10 cellular contexts compared by ENCODE assay signal in genomic region chr16:4328580-4329353, GRCh38. TPM values are rescaled to one million over a fixed set of nuclear protein-coding genes. Genes with fewer than 3 reads are reported as not detected.
DNase-seq lines count a peak whose midpoint lies in the region; ATAC-seq and TF ChIP-seq lines count a peak whose summit lies in the region.
"Had no signal": no experiment of that assay in that cellular context is flagged by ENCODE, and none has a peak within 500 bp of the region (broad histone marks: within the 10 kb centered on the region; RNA-seq: fewer than 3 reads in every experiment).

No MANE protein-coding gene starts in this region.

- peaks cover 7 to 16% of the 10 kb centered on the region in 2 donors for H3K4me1 ChIP-seq in mucosa of rectum (ENCODE audit: control insufficient read depth in 2 of 2, insufficient read depth in 2 of 2, low read length in 2 of 2)

- H3K36me3 Mint-ChIP-seq in activated T-cell treated with anti-CD3 and anti-CD28 coated beads, Interleukin-2, amount 50 U/mL, for 72 hours (ENCODE audit: insufficient read depth in 2 of 2): no peaks in the 10 kb centered on the region
- peaks cover 3% of the 10 kb centered on the region for H3K36me3 Mint-ChIP-seq in effector memory CD8-positive, alpha-beta T cell (ENCODE audit: insufficient read depth)
- H3K36me3 Mint-ChIP-seq in type B pancreatic cell: no peaks in the 10 kb centered on the region
- H3K36me3 Mint-ChIP-seq: activated naive CD4-positive, alpha-beta T cell treated with anti-CD3 and anti-CD28 coated beads, Interleukin-2, amount 50 U/mL, for 72 hours had no signal

- H3K27me3 Mint-ChIP-seq in activated T-cell treated with anti-CD3 and anti-CD28 coated beads, Interleukin-2, amount 50 U/mL, for 72 hours (ENCODE audit: low read depth): no peaks in the 10 kb centered on the region
- H3K27me3 Mint-ChIP-seq in effector memory CD8-positive, alpha-beta T cell: peaks cover 0 to 8% of the 10 kb centered on the region in 2 donors
- no peaks in the 10 kb centered on the region for H3K27me3 Mint-ChIP-seq in type B pancreatic cell

- no peaks in the 10 kb centered on the region for H3K9me3 Mint-ChIP-seq in activated T-cell treated with anti-CD3 and anti-CD28 coated beads, Interleukin-2, amount 50 U/mL, for 72 hours
- H3K9me3 Mint-ChIP-seq in effector memory CD8-positive, alpha-beta T cell: no peaks in the 10 kb centered on the region
- H3K9me3 Mint-ChIP-seq in type B pancreatic cell: no peaks in the 10 kb centered on the region
- H3K9me3 Mint-ChIP-seq: activated naive CD4-positive, alpha-beta T cell treated with anti-CD3 and anti-CD28 coated beads, Interleukin-2, amount 50 U/mL, for 72 hours had no signal

- no peak overlapping the region for H3K27ac Mint-ChIP-seq in activated T-cell treated with anti-CD3 and anti-CD28 coated beads, Interleukin-2, amount 50 U/mL, for 72 hours
- H3K27ac Mint-ChIP-seq in effector memory CD8-positive, alpha-beta T cell: no peak overlapping the region
- H3K27ac Mint-ChIP-seq in type B pancreatic cell: no peak overlapping the region

- no peak for TF ChIP-seq CTCF in type B pancreatic cell (conservative IDR thresholded peaks at IDR 0.05)

- H3K9me3 ChIP-seq in mucosa of rectum (ENCODE audit: control insufficient read depth in 2 of 2, low read length in 2 of 2): no peaks in the 10 kb centered on the region
- H3K9me3 ChIP-seq: neutrophil had no signal

- ATAC-seq in activated T-cell treated with anti-CD3 and anti-CD28 coated beads, Interleukin-2, amount 50 U/mL, for 72 hours (replicated peaks in 1 of 2): peak; percentile 3 to 5
- no peak for ATAC-seq in effector memory CD8-positive, alpha-beta T cell (replicated peaks)
- ATAC-seq in HG03025 (IDR thresholded peaks at IDR 0.05; ENCODE audit: low FRiP score, unreplicated experiment) (no peak), HG03521 (IDR thresholded peaks at IDR 0.05; ENCODE audit: unreplicated experiment) (no peak), HG03135 (IDR thresholded peaks at IDR 0.05; ENCODE audit: unreplicated experiment) (no peak)

- no peaks in the 10 kb centered on the region for H3K4me1 Mint-ChIP-seq in activated T-cell treated with anti-CD3 and anti-CD28 coated beads, Interleukin-2, amount 50 U/mL, for 72 hours (ENCODE audit: low read depth)
- H3K4me1 Mint-ChIP-seq in effector memory CD8-positive, alpha-beta T cell (ENCODE audit: low read depth in 2 of 2): no peaks in the 10 kb centered on the region
- H3K4me1 Mint-ChIP-seq in type B pancreatic cell (ENCODE audit: unreplicated experiment): peaks cover 20% of the 10 kb centered on the region

- peak overlapping the region; percentile 35 to 63 for H3K27ac ChIP-seq in mucosa of rectum (ENCODE audit: low read depth in 2 of 2, low read length in 2 of 2)
- H3K27ac ChIP-seq: neutrophil had no signal

- no peak for DNase-seq in activated T-cell treated with anti-CD3 and anti-CD28 coated beads, Interleukin-2, amount 50 U/mL, for 72 hours
- no peak for DNase-seq in activated T-cell treated with anti-CD3 and anti-CD28 coated beads, Interleukin-2, amount 50 U/mL, for 1 hour
- DNase-seq in effector memory CD8-positive, alpha-beta T cell: no peak
- DNase-seq in type B pancreatic cell (ENCODE audit: extremely low spot score, unreplicated experiment): no peak

- H3K4me3 ChIP-seq in mucosa of rectum (ENCODE audit: low read length in 2 of 2): no peak overlapping the region

- no peaks in the 10 kb centered on the region for H3K36me3 ChIP-seq in mucosa of rectum (ENCODE audit: control insufficient read depth in 2 of 2, insufficient read depth in 2 of 2, low read length in 2 of 2)
- H3K36me3 ChIP-seq: neutrophil had no signal

- peaks cover 11 to 14% of the 10 kb centered on the region in 2 donors for H3K27me3 ChIP-seq in mucosa of rectum (ENCODE audit: control insufficient read depth in 2 of 2, insufficient read depth in 2 of 2, low read length in 2 of 2)

- peak overlapping the region; percentile 9 to 73 for H3K4me3 Mint-ChIP-seq in activated T-cell treated with anti-CD3 and anti-CD28 coated beads, Interleukin-2, amount 50 U/mL, for 72 hours
- H3K4me3 Mint-ChIP-seq in effector memory CD8-positive, alpha-beta T cell: peak overlapping the region; percentile 68 to 69
- H3K4me3 Mint-ChIP-seq in type B pancreatic cell: peak overlapping the region; percentile 74

- H3K9ac ChIP-seq in mucosa of rectum (ENCODE audit: low read depth in 1 of 2, low read length in 2 of 2): peak overlapping the region in 1 of 2 donors; percentile 47

RNA-seq across cellular contexts. Expression of gene GLIS2, which starts 12.9 kb away (rescaled TPM):
- 1 to 10 TPM; 1.3 to 1.7 TPM for total RNA-seq in activated T-cell treated with anti-CD3 and anti-CD28 coated beads, Interleukin-2, amount 50 U/mL, for 72 hours
- total RNA-seq in type B pancreatic cell (ENCODE audit: low replicate concordance): 13.1 and 23.0 TPM in 2 replicates

RNA-seq across cellular contexts. Expression of gene PAM16, which starts 22.4 kb away (rescaled TPM):
- 10 to 100 TPM; 46.6 to 48.2 TPM for total RNA-seq in activated T-cell treated with anti-CD3 and anti-CD28 coated beads, Interleukin-2, amount 50 U/mL, for 72 hours
- total RNA-seq in type B pancreatic cell (ENCODE audit: low replicate concordance): 30.5 and 39.3 TPM in 2 replicates

RNA-seq across cellular contexts. Expression of gene VASN, which starts 42.9 kb away (rescaled TPM):
- not detected for total RNA-seq in activated T-cell treated with anti-CD3 and anti-CD28 coated beads, Interleukin-2, amount 50 U/mL, for 72 hours
- 9.7 and 29.0 TPM in 2 replicates for total RNA-seq in type B pancreatic cell (ENCODE audit: low replicate concordance)
- total RNA-seq: activated naive CD4-positive, alpha-beta T cell treated with anti-CD3 and anti-CD28 coated beads, Interleukin-2, amount 50 U/mL, for 72 hours had no signal

RNA-seq across cellular contexts. Expression of gene TFAP4, which starts 55.9 kb away (rescaled TPM):
- 10 to 100 TPM; 17.8 to 27.2 TPM for total RNA-seq in activated T-cell treated with anti-CD3 and anti-CD28 coated beads, Interleukin-2, amount 50 U/mL, for 72 hours
- 11.8 and 27.0 TPM in 2 replicates for total RNA-seq in type B pancreatic cell (ENCODE audit: low replicate concordance)

Comparison
In these comparisons a context has a peak if more than half of its experiments do, and no peak if none do; other contexts are left out.
1. ATAC-seq: peak in activated T-cell treated with anti-CD3 and anti-CD28 coated beads, Interleukin-2, amount 50 U/mL, for 72 hours (2 of 2); none in effector memory CD8-positive, alpha-beta T cell (single experiment), HG03025 (single experiment), HG03521 (single experiment) and HG03135 (single experiment).
2. RNA of gene VASN, which starts 42.9 kb away (total RNA-seq): 9.7 to 29.0 TPM in type B pancreatic cell; not detected in activated T-cell treated with anti-CD3 and anti-CD28 coated beads, Interleukin-2, amount 50 U/mL, for 72 hours; every median in the first group is over 10 times any median in the second.
3. Peak in every context shown above with its lines, with median percentiles within 50 percentile points of each other: H3K4me3 Mint-ChIP-seq.